8 cellular contexts compared by ENCODE assay signal in the genomic region with DNA sequence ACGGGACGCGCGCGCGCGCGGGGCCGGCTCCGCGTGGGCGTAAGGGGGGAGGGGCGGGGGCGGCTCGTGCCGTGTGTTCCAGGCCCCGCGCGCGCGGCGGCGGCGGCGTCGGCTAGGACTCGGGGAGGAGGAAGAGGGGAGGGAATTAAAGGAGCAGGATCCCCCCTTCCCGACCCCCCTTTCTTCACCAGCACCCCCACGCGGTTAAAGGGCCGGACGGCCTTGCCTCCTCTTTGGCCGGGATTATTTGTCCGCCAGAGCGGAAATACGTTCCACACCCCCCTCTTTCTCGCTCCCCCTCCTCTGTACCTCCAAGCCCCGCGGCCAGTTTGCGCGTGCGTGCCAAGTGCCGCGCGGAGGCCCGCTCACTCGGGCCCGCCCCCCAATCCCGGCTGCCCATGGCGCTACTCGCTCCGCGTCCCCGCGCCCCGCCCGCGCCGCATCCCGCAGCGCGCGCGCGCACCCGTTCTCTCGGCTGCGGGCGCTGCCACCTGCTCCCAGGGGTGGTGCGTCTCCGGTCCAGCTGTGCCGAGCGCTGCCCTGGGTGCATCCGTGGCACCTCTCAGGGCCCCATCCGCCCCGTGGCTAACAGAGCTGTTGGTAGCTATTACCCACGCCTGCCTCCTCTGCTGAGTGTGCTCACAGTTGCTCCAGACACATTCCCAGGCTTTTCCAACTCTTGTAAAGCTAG. TPM values are rescaled to one million over a fixed set of nuclear protein-coding genes. Genes with fewer than 3 reads are reported as not detected.
DNase-seq lines count a peak whose midpoint lies in the region; ATAC-seq, FAIRE-seq and TF ChIP-seq lines count a peak whose summit lies in the region.

Gene ZBTB12, minus strand, starts transcription at position 134 of the 691 bp plus-strand sequence. CDS start 781 bp downstream, outside the sequence.

- peaks cover 25% of the 10 kb centered on the region for H3K4me1 Mint-ChIP-seq in activated CD4-positive, alpha-beta T cell treated with anti-CD3 and anti-CD28 coated beads for 36 hours

- intact Hi-C loops in activated CD4-positive, alpha-beta T cell treated with anti-CD3 and anti-CD28 coated beads for 36 hours (cut with DNase I, micrococcal nuclease): loop anchor here (1.0 to 5.0 kb wide), 4 partner anchors 9 to 70 kb away; partner anchors contain the start of genes DXO (in 1 of the 2) and NEU1 (in 1 of the 2)

- peak within 1 kb of the TSS; percentile 69 for H3K4me3 Mint-ChIP-seq in activated CD4-positive, alpha-beta T cell treated with anti-CD3 and anti-CD28 coated beads for 36 hours

- no peaks in the 10 kb centered on the region for H3K27me3 ChIP-seq in kidney epithelial cell (ENCODE audit: control insufficient read depth, insufficient read depth, low read length)

- POLR2A ChIA-PET in activated CD4-positive, alpha-beta T cell treated with anti-CD3 and anti-CD28 coated beads for 36 hours (lab: Charles Lee): interaction anchor here (0.9 kb wide), 1 partner anchor 56 kb away, joined by 3 read pairs; no protein-coding TSS in a partner anchor

- peak within 1 kb of the TSS; percentile 78 for H3K27ac Mint-ChIP-seq in activated CD4-positive, alpha-beta T cell treated with anti-CD3 and anti-CD28 coated beads for 36 hours

- FAIRE-seq in GM12891 (lab: Jason Lieb, UNC): peak; percentile 92

- CTCF ChIA-PET in activated CD4-positive, alpha-beta T cell treated with anti-CD3 and anti-CD28 coated beads for 36 hours (lab: Charles Lee): interaction anchor here (0.6 to 1.1 kb wide), 3 partner anchors 28 to 235 kb away, joined by 3 to 4 read pairs (median 4); no protein-coding TSS in a partner anchor

- H3K36me3 ChIP-seq in kidney epithelial cell (ENCODE audit: control insufficient read depth, insufficient read depth, low read length): no peaks in the 10 kb centered on the region

- H3K9me3 Mint-ChIP-seq in activated CD4-positive, alpha-beta T cell treated with anti-CD3 and anti-CD28 coated beads for 36 hours (ENCODE audit: low read depth): no peaks in the 10 kb centered on the region

- no peaks in the 10 kb centered on the region for H3K27me3 Mint-ChIP-seq in activated CD4-positive, alpha-beta T cell treated with anti-CD3 and anti-CD28 coated beads for 36 hours

- peaks cover 2% of the 10 kb centered on the region for H3K36me3 Mint-ChIP-seq in activated CD4-positive, alpha-beta T cell treated with anti-CD3 and anti-CD28 coated beads for 36 hours (ENCODE audit: low read depth)

- ATAC-seq in HG03342 (IDR thresholded peaks at IDR 0.05; ENCODE audit: unreplicated experiment) (peak; percentile 53), GM21526 (IDR thresholded peaks at IDR 0.05; ENCODE audit: low FRiP score, unreplicated experiment) (no peak)
- ATAC-seq in activated CD4-positive, alpha-beta T cell treated with anti-CD3 and anti-CD28 coated beads for 36 hours: peak; percentile 63

- H3K4me3 ChIP-seq in kidney epithelial cell (ENCODE audit: low read depth, low read length): peak within 1 kb of the TSS; percentile 51

- no peak for TF ChIP-seq CTCF in kidney epithelial cell (IDR thresholded peaks at IDR 0.05; ENCODE audit: insufficient read depth, low read length, poor library complexity, severe bottlenecking)

- TF ChIP-seq POLR2A in GM12891 (IDR thresholded peaks at IDR 0.05; ENCODE audit: low read depth, low read length): no peak

- DNase-seq in GM12891 (ENCODE audit: insufficient read length, low spot score) (peak; percentile 85), NCI-H510A (lab: John Stamatoyannopoulos, UW) (peak; percentile 97), cerebellum (ENCODE audit: low spot score) (peak; percentile 98), kidney epithelial cell (ENCODE audit: low read depth) (peak; percentile 49)
- DNase-seq in activated CD4-positive, alpha-beta T cell treated with anti-CD3 and anti-CD28 coated beads for 36 hours: peak; percentile 92
- DNase-seq in stimulated activated CD4-positive, alpha-beta T cell treated with anti-CD3 and anti-CD28 coated beads, Interleukin-12 subunit alpha, Interleukin-12 subunit beta, amount 100 ng/mL, for 48 hours (ENCODE audit: low read depth in 2 of 3, low spot score in 1 of 3): peak; percentile 67 to 81 (median 74)

TF ChIP-seq in GM12891, 5 proteins besides CTCF, POLR2A, EP300 and RAD21:
- TF ChIP-seq PAX5 (IDR thresholded peaks at IDR 0.05; ENCODE audit: insufficient read depth, low read length, severe bottlenecking): no peak
- 0 out of 2 replicates have a peak, but pooled peaks have one; percentile 25 for TF ChIP-seq TAF1 (IDR thresholded peaks at IDR 0.05; ENCODE audit: low read depth, low read length)

RNA-seq across cellular contexts. Expression of gene ZBTB12, which starts in this region (rescaled TPM):
- 1.5 TPM for polyA plus RNA-seq in GM12891 (2012; ENCODE audit: low read depth, missing spikeins)
- total RNA-seq in activated CD4-positive, alpha-beta T cell treated with anti-CD3 and anti-CD28 coated beads for 36 hours: 1 to 10 TPM; 1.9 to 2.4 TPM
- total RNA-seq in cerebellum (22.2 TPM), kidney epithelial cell (3.0 and 4.9 TPM in 2 replicates)
